20 cellular contexts compared by ENCODE assay signal in genomic region chr3:179826247-179826637, GRCh38.
"Had no signal": no experiment of that assay in that cellular context is flagged by ENCODE, and none has a peak within 500 bp of the region (broad histone marks: within the 10 kb centered on the region; RNA-seq: fewer than 3 reads in every experiment).

No MANE protein-coding gene starts in this region.

- H3K27me3 ChIP-seq: colonic mucosa, left lung, sigmoid colon, thyroid gland, upper lobe of left lung, uterus had no signal

- H3K4me3 Mint-ChIP-seq: endodermal cell; immature natural killer cell; memory B cell; natural killer cell treated with Interleukin-12 subunit alpha and Interleukin-12 subunit beta and Interleukin-15 and Interleukin-18, amount 100 ng/mL, for 72 hours had no signal

- H3K9me3 Mint-ChIP-seq: endodermal cell; memory B cell; natural killer cell treated with Interleukin-12 subunit alpha and Interleukin-12 subunit beta and Interleukin-15 and Interleukin-18, amount 100 ng/mL, for 72 hours had no signal

- H3K4me1 Mint-ChIP-seq: immature natural killer cell, memory B cell had no signal

- H3K27ac ChIP-seq: colonic mucosa, foreskin keratinocyte, left lung, lower lobe of right lung, psoas muscle, sigmoid colon, skin epidermis, thyroid gland, upper lobe of left lung, uterus had no signal

- H3K9me3 ChIP-seq: colonic mucosa, left lung, lower lobe of right lung, psoas muscle, sigmoid colon, thyroid gland, upper lobe of left lung, uterus had no signal

- H3K36me3 ChIP-seq: colonic mucosa, left lung, lower lobe of right lung, sigmoid colon, thyroid gland, upper lobe of left lung, uterus had no signal

- H3K36me3 Mint-ChIP-seq: immature natural killer cell; memory B cell; natural killer cell treated with Interleukin-12 subunit alpha and Interleukin-12 subunit beta and Interleukin-15 and Interleukin-18, amount 100 ng/mL, for 72 hours had no signal

- H3K4me1 ChIP-seq: colonic mucosa, foreskin keratinocyte, left lung, lower lobe of right lung, psoas muscle, sigmoid colon, thyroid gland, upper lobe of left lung, uterus had no signal

- ATAC-seq: foreskin keratinocyte; left lung; lower lobe of right lung; natural killer cell treated with Interleukin-12 subunit alpha and Interleukin-12 subunit beta and Interleukin-15 and Interleukin-18, amount 100 ng/mL, for 72 hours; psoas muscle had no signal

- H3K27ac Mint-ChIP-seq: endodermal cell; immature natural killer cell; memory B cell; natural killer cell treated with Interleukin-12 subunit alpha and Interleukin-12 subunit beta and Interleukin-15 and Interleukin-18, amount 100 ng/mL, for 72 hours had no signal

- DNase-seq: colonic mucosa; dermis blood vessel endothelial cell; effector CD4-positive, alpha-beta T cell; endodermal cell; erythroblast; foreskin keratinocyte; immature natural killer cell; left lung; lower lobe of right lung; midbrain; psoas muscle; sigmoid colon; stimulated activated CD4-positive, alpha-beta T cell treated with anti-CD3 and anti-CD28 coated beads, Interleukin-12 subunit alpha, Interleukin-12 subunit beta, amount 100 ng/mL, for 4 hours; stimulated activated naive CD4-positive, alpha-beta T cell treated with Interleukin-2 at 50 U/mL for 16 hours; thyroid gland; upper lobe of left lung; uterus had no signal

- H3K4me3 ChIP-seq: colonic mucosa, left lung, lower lobe of right lung, psoas muscle, sigmoid colon, skin epidermis, thyroid gland, upper lobe of left lung, uterus had no signal
